ENCODE assay signal across 1 cellular context in the genomic region with DNA sequence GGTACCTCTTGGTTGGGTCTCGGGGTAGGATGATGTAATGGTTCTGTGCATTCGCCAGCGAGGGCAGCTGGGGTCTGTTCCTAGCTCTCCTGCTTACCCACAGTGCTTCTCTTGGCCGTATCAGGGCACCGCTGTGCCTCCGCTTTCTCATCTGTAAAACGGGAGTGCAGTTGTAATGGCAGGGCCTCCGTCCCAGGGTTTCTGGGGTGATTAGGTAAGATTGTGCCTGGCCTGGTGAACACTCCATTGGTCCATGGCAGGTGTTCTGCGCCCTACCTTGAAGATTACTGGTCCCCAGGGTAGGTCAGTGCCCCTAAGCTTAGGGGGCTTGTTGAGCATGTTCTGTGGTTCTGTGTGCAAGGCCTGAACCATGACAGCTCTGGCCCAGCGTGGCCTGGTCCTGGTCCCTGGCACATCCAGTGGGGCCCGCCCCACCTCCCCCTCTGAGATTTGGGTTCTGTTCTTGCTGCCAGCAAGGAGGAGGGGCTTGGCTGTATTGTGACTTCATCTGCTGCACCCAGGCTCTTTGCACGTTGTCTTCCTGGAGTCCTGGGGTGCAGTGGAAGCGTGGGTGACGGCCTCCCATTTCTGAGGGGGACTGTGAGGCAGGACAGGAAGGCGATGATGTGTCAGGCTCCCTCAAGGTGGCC.
TF ChIP-seq lines count a peak whose summit lies in the region.

No MANE protein-coding gene starts in this region.

TF ChIP-seq in H1, 55 proteins besides CTCF, POLR2A, EP300 and RAD21:
- TF ChIP-seq RFX5 (IDR thresholded peaks at IDR 0.05; ENCODE audit: borderline replicate concordance, low read depth, low read length) = no peak
- TF ChIP-seq ZNF274 (IDR thresholded peaks at IDR 0.05; ENCODE audit: borderline replicate concordance, extremely low read depth, low read length) = no peak
- TF ChIP-seq SIN3A (conservative IDR thresholded peaks at IDR 0.05 in 1 of 2, IDR thresholded peaks at IDR 0.05 in 1 of 2; ENCODE audit: low read depth in 1 of 2, low read length in 2 of 2) = no peak
- TF ChIP-seq MAFK (IDR thresholded peaks at IDR 0.05; ENCODE audit: low read depth, low read length) = no peak
- TF ChIP-seq NANOG (IDR thresholded peaks at IDR 0.05; ENCODE audit: insufficient read depth, low read depth, low read length, poor library complexity, severe bottlenecking) = no peak
- no peak for TF ChIP-seq ASH2L (IDR thresholded peaks at IDR 0.05; ENCODE audit: low read length)
